Comparison of ENCODE assay signal across 8 cellular contexts in the genomic region with DNA sequence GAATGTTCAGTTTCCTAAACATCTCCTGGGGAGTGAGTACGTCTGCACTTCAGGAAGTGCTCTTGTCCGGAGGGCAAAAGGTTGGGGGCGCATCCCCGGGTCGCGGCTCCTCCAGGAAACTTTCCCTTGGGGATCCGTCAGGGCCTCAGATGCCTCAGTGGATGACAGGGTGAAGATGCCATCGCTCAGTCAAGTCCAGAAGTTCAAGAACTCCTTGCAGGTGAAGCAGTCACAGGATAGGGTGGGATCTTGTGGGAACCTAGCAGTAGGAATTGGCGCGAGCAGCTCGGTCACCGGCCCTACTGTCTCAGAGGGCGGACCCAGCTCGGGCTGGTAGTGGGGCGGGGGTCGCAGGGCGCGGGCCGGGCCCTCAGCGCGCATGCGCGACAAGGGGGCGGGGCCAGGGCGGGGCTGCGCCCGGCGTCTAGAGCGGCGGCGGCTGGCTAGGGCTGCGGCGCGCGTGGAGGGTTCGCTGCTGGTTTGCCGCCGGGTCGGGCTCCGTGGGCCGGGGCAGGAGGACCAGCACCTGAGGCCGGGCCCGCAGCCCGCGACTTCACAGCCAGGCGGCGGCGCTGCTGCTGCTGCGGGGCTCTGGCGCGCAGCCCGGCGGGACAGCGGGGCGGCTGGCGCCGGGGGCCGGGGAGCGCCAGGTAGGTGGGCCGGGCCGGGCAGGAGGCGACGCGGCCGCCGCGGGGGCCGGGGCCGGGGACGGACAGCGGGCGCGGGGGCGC. TPM values are rescaled to one million over a fixed set of nuclear protein-coding genes. Genes with fewer than 3 reads are reported as not detected.
DNase-seq lines count a peak whose midpoint lies in the region; ATAC-seq, FAIRE-seq and TF ChIP-seq lines count a peak whose summit lies in the region.

INPP4A (plus strand) TSS at position 423 of the 731 bp plus-strand sequence. CDS start 75,191 bp downstream, outside the sequence.

- H3K27ac Mint-ChIP-seq in activated naive CD4-positive, alpha-beta T cell treated with anti-CD3 and anti-CD28 coated beads, Interleukin-2, amount 50 U/mL, for 72 hours = peak within 1 kb of the TSS; percentile 95 to 99
- H3K27ac Mint-ChIP-seq in glutamatergic neuron (ENCODE audit: unreplicated experiment) = peak within 1 kb of the TSS; percentile 84
- H3K27ac Mint-ChIP-seq in type B pancreatic cell = peak within 1 kb of the TSS; percentile 79

- H3K4me3 Mint-ChIP-seq in glutamatergic neuron (ENCODE audit: unreplicated experiment) = peak within 1 kb of the TSS; percentile 94
- peak within 1 kb of the TSS; percentile 94 for H3K4me3 Mint-ChIP-seq in type B pancreatic cell

- no peak for TF ChIP-seq EP300 in ovary (IDR thresholded peaks at IDR 0.05)

- WGBS in ovary, 3 donors = 0 to 1% (median 1%) methylated on average over 35 to 74 of the region's 74 CpGs

- no peak for FAIRE-seq in H54 (lab: Jason Lieb, UNC)

- H3K36me3 ChIP-seq in ovary = no peaks in the 10 kb centered on the region

- H3K27me3 Mint-ChIP-seq in glutamatergic neuron (ENCODE audit: unreplicated experiment) (peaks cover 2% of the 10 kb centered on the region), type B pancreatic cell (no peaks in the 10 kb centered on the region)

- peak within 1 kb of the TSS; percentile 28 to 42 for H3K27ac ChIP-seq in ovary

- intact Hi-C loops in ovary (cut with DNase I) = loop anchor here in 1 of 4 donors (5.0 kb wide), 1 partner anchor 432 kb away; no protein-coding TSS in a partner anchor

- peak; percentile 34; the same call in 1 of the 2 replicates for TF ChIP-seq CTCF in LNCAP (IDR thresholded peaks at IDR 0.05)
- TF ChIP-seq CTCF in glutamatergic neuron (IDR thresholded peaks at IDR 0.05; ENCODE audit: partially characterized antibody, unreplicated experiment) = no peak
- TF ChIP-seq CTCF in ovary (IDR thresholded peaks at IDR 0.05) = peak in 1 of 3 donors; percentile 28
- no peak for TF ChIP-seq CTCF in type B pancreatic cell (conservative IDR thresholded peaks at IDR 0.05)

- no peaks in the 10 kb centered on the region for H3K9me3 ChIP-seq in ovary

- peaks cover 10% of the 10 kb centered on the region for H3K4me1 ChIP-seq in ovary (ENCODE audit: insufficient read depth)

- H3K27me3 ChIP-seq in ovary = no peaks in the 10 kb centered on the region

- H3K4me3 ChIP-seq in GM08714 (ENCODE audit: low read length) = peak within 1 kb of the TSS; percentile 87
- H3K4me3 ChIP-seq in ovary = peak within 1 kb of the TSS; percentile 62

- TF ChIP-seq POLR2A in H54 (IDR thresholded peaks at IDR 0.05; ENCODE audit: low read depth, low read length) (peak; percentile 85), ovary (IDR thresholded peaks at IDR 0.05) (no peak)

- peaks cover 3 to 4% of the 10 kb centered on the region in 2 donors for H3K9me3 Mint-ChIP-seq in activated naive CD4-positive, alpha-beta T cell treated with anti-CD3 and anti-CD28 coated beads, Interleukin-2, amount 50 U/mL, for 72 hours
- H3K9me3 Mint-ChIP-seq in glutamatergic neuron (ENCODE audit: unreplicated experiment) = no peaks in the 10 kb centered on the region
- peaks cover 4% of the 10 kb centered on the region for H3K9me3 Mint-ChIP-seq in type B pancreatic cell

- peaks cover 6 to 18% of the 10 kb centered on the region in 2 donors for H3K36me3 Mint-ChIP-seq in activated naive CD4-positive, alpha-beta T cell treated with anti-CD3 and anti-CD28 coated beads, Interleukin-2, amount 50 U/mL, for 72 hours
- H3K36me3 Mint-ChIP-seq in glutamatergic neuron (ENCODE audit: unreplicated experiment) = peaks cover 4% of the 10 kb centered on the region
- no peaks in the 10 kb centered on the region for H3K36me3 Mint-ChIP-seq in type B pancreatic cell

- peak; percentile 76 to 83 for ATAC-seq in activated naive CD4-positive, alpha-beta T cell treated with anti-CD3 and anti-CD28 coated beads, Interleukin-2, amount 50 U/mL, for 72 hours

- DNase-seq in H54 (ENCODE audit: insufficient read length, low spot score) = peak; percentile 68
- peak; percentile 30 for DNase-seq in SKM-1 (lab: John Stamatoyannopoulos, UW; ENCODE audit: unreplicated experiment)
- DNase-seq in activated naive CD4-positive, alpha-beta T cell treated with anti-CD3 and anti-CD28 coated beads, Interleukin-2, amount 50 U/mL, for 72 hours (ENCODE audit: low spot score in 2 of 2) = peak; percentile 76 to 81
- peak; percentile 89 for DNase-seq in glutamatergic neuron
- DNase-seq in ovary = peak; percentile 67 to 86 (median 82)
- DNase-seq in type B pancreatic cell (ENCODE audit: extremely low spot score, unreplicated experiment) = peak; percentile 87

- H3K4me1 Mint-ChIP-seq in glutamatergic neuron (ENCODE audit: low read depth, unreplicated experiment) = peaks cover 19% of the 10 kb centered on the region
- H3K4me1 Mint-ChIP-seq in type B pancreatic cell (ENCODE audit: unreplicated experiment) = peaks cover 31% of the 10 kb centered on the region

RNA-seq across cellular contexts. Expression of gene INPP4A, which starts in this region (rescaled TPM):
- total RNA-seq in activated naive CD4-positive, alpha-beta T cell treated with anti-CD3 and anti-CD28 coated beads, Interleukin-2, amount 50 U/mL, for 72 hours = 10 to 100 TPM; 46.6 to 48.1 TPM
- total RNA-seq in glutamatergic neuron (ENCODE audit: unreplicated experiment) (54.5 TPM), ovary (10 to 100 TPM; 13.1 to 25.8 (median 18.6) TPM), type B pancreatic cell (ENCODE audit: low replicate concordance) (29.5 and 37.6 TPM in 2 replicates)
- polyA plus RNA-seq in ovary = 10 to 100 TPM in 1 of 2 donors, 1 to 10 TPM in 1; 7.5 to 12.8 TPM

Comparison
In these comparisons a context has a peak if more than half of its experiments do, and no peak if none do; other contexts are left out.
1. Peak in every context shown above with its lines: DNase-seq, ATAC-seq, H3K4me3 ChIP-seq and H3K27ac ChIP-seq.
2. DNase-seq: peak in every context shown above with its lines; median percentile 89 in glutamatergic neuron; 87 in type B pancreatic cell; 82 in ovary; 78 in activated naive CD4-positive, alpha-beta T cell treated with anti-CD3 and anti-CD28 coated beads, Interleukin-2, amount 50 U/mL, for 72 hours; 68 in H54; 30 in SKM-1.